ENCODE assay signal across 1 cellular context in the genomic region with DNA sequence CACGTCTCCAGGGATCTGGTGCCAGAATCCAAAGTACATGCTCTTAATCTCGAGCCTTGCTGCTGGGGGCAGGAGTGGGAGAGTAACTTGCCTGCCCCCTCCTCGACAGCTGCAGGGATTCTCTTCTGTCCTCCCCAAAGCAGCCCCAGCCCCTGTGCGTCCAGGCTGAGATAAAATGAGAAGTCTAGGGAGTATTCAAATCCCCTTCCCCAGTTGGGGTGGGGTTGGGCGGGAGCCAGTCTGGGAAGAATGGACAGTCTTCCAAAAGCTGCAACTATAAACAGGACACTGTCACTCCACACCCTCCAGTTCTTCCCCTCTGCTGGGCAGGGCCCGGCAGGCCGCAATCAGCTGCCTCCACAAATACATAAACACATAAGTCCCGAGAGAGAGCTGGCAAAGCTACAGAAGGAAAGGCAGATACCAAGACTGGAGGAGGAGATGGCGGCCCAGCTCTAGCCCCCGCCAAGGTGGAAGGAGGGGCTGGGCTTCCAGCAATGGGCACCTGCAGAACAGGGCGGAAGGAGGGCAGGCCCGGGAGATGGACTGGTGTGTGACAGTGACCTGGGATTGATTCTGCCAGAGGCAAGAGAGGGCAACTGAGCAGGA.
TF ChIP-seq lines count a peak whose summit lies in the region.

No MANE protein-coding gene starts in this region.

TF ChIP-seq in H1, 55 proteins besides CTCF, POLR2A, EP300 and RAD21 (continued from another document):
- TF ChIP-seq, protein P1, sequence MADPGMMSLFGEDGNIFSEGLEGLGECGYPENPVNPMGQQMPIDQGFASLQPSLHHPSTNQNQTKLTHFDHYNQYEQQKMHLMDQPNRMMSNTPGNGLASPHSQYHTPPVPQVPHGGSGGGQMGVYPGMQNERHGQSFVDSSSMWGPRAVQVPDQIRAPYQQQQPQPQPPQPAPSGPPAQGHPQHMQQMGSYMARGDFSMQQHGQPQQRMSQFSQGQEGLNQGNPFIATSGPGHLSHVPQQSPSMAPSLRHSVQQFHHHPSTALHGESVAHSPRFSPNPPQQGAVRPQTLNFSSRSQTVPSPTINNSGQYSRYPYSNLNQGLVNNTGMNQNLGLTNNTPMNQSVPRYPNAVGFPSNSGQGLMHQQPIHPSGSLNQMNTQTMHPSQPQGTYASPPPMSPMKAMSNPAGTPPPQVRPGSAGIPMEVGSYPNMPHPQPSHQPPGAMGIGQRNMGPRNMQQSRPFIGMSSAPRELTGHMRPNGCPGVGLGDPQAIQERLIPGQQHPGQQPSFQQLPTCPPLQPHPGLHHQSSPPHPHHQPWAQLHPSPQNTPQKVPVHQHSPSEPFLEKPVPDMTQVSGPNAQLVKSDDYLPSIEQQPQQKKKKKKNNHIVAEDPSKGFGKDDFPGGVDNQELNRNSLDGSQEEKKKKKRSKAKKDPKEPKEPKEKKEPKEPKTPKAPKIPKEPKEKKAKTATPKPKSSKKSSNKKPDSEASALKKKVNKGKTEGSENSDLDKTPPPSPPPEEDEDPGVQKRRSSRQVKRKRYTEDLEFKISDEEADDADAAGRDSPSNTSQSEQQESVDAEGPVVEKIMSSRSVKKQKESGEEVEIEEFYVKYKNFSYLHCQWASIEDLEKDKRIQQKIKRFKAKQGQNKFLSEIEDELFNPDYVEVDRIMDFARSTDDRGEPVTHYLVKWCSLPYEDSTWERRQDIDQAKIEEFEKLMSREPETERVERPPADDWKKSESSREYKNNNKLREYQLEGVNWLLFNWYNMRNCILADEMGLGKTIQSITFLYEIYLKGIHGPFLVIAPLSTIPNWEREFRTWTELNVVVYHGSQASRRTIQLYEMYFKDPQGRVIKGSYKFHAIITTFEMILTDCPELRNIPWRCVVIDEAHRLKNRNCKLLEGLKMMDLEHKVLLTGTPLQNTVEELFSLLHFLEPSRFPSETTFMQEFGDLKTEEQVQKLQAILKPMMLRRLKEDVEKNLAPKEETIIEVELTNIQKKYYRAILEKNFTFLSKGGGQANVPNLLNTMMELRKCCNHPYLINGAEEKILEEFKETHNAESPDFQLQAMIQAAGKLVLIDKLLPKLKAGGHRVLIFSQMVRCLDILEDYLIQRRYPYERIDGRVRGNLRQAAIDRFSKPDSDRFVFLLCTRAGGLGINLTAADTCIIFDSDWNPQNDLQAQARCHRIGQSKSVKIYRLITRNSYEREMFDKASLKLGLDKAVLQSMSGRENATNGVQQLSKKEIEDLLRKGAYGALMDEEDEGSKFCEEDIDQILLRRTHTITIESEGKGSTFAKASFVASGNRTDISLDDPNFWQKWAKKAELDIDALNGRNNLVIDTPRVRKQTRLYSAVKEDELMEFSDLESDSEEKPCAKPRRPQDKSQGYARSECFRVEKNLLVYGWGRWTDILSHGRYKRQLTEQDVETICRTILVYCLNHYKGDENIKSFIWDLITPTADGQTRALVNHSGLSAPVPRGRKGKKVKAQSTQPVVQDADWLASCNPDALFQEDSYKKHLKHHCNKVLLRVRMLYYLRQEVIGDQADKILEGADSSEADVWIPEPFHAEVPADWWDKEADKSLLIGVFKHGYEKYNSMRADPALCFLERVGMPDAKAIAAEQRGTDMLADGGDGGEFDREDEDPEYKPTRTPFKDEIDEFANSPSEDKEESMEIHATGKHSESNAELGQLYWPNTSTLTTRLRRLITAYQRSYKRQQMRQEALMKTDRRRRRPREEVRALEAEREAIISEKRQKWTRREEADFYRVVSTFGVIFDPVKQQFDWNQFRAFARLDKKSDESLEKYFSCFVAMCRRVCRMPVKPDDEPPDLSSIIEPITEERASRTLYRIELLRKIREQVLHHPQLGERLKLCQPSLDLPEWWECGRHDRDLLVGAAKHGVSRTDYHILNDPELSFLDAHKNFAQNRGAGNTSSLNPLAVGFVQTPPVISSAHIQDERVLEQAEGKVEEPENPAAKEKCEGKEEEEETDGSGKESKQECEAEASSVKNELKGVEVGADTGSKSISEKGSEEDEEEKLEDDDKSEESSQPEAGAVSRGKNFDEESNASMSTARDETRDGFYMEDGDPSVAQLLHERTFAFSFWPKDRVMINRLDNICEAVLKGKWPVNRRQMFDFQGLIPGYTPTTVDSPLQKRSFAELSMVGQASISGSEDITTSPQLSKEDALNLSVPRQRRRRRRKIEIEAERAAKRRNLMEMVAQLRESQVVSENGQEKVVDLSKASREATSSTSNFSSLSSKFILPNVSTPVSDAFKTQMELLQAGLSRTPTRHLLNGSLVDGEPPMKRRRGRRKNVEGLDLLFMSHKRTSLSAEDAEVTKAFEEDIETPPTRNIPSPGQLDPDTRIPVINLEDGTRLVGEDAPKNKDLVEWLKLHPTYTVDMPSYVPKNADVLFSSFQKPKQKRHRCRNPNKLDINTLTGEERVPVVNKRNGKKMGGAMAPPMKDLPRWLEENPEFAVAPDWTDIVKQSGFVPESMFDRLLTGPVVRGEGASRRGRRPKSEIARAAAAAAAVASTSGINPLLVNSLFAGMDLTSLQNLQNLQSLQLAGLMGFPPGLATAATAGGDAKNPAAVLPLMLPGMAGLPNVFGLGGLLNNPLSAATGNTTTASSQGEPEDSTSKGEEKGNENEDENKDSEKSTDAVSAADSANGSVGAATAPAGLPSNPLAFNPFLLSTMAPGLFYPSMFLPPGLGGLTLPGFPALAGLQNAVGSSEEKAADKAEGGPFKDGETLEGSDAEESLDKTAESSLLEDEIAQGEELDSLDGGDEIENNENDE (IDR thresholded peaks at IDR 0.05; ENCODE audit: insufficient replicate concordance, low read length), result no peak
- TF ChIP-seq, protein P2, sequence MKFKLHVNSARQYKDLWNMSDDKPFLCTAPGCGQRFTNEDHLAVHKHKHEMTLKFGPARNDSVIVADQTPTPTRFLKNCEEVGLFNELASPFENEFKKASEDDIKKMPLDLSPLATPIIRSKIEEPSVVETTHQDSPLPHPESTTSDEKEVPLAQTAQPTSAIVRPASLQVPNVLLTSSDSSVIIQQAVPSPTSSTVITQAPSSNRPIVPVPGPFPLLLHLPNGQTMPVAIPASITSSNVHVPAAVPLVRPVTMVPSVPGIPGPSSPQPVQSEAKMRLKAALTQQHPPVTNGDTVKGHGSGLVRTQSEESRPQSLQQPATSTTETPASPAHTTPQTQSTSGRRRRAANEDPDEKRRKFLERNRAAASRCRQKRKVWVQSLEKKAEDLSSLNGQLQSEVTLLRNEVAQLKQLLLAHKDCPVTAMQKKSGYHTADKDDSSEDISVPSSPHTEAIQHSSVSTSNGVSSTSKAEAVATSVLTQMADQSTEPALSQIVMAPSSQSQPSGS (IDR thresholded peaks at IDR 0.05; ENCODE audit: low read length), result no peak
- TF ChIP-seq, protein P3, sequence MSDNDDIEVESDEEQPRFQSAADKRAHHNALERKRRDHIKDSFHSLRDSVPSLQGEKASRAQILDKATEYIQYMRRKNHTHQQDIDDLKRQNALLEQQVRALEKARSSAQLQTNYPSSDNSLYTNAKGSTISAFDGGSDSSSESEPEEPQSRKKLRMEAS (IDR thresholded peaks at IDR 0.05), result no peak
- no peak for TF ChIP-seq HDAC2 (IDR thresholded peaks at IDR 0.05; ENCODE audit: borderline replicate concordance in 1 of 2, low read depth in 2 of 2, low read length in 2 of 2)
- TF ChIP-seq JUND (IDR thresholded peaks at IDR 0.05; ENCODE audit: low read length), result no peak
